2 cellular contexts compared by ENCODE assay signal in genomic region chr1:220040028-220040596, GRCh38.
A peak's percentile ranks its signal among the peaks of the same experiment; 100 is the strongest.
TF ChIP-seq lines count a peak whose summit lies in the region.

No MANE protein-coding gene starts in this region.

TF ChIP-seq in GM23338, 12 proteins besides CTCF, POLR2A, EP300 and RAD21:
- TF ChIP-seq CREB1 (CRISPR knock-in tag; IDR thresholded peaks at IDR 0.05; ENCODE audit: low read depth) = no peak
- TF ChIP-seq JUNB (IDR thresholded peaks at IDR 0.05; ENCODE audit: unreplicated experiment) = no peak
- no peak for TF ChIP-seq EZH2 (IDR thresholded peaks at IDR 0.05; ENCODE audit: low read depth, unreplicated experiment)
- TF ChIP-seq ETS1 (IDR thresholded peaks at IDR 0.05) = no peak
- TF ChIP-seq POLR2AphosphoS5 (IDR thresholded peaks at IDR 0.05; ENCODE audit: low read depth) = no peak
- no peak for TF ChIP-seq EZH2phosphoT487 (IDR thresholded peaks at IDR 0.05; ENCODE audit: unreplicated experiment)
- no peak for TF ChIP-seq STAT1 (IDR thresholded peaks at IDR 0.05; ENCODE audit: unreplicated experiment)
- no peak for TF ChIP-seq ZNF462 (CRISPR knock-in tag; IDR thresholded peaks at IDR 0.05)
- TF ChIP-seq ZNF331 (CRISPR knock-in tag; IDR thresholded peaks at IDR 0.05; ENCODE audit: low read depth) = no peak
- no peak for TF ChIP-seq NANOG (IDR thresholded peaks at IDR 0.05; ENCODE audit: borderline replicate concordance)
- no peak for TF ChIP-seq REST (IDR thresholded peaks at IDR 0.05; ENCODE audit: unreplicated experiment)
- TF ChIP-seq ZNF114 (CRISPR knock-in tag; IDR thresholded peaks at IDR 0.05) = no peak
TF ChIP-seq in GM23338: peak in this region for 0.

TF ChIP-seq in K562, 482 proteins besides CTCF, POLR2A, EP300 and RAD21:
- TF ChIP-seq ZNF707 (CRISPR knock-in tag; conservative IDR thresholded peaks at IDR 0.05) = no peak
- TF ChIP-seq DLX4 (CRISPR knock-in tag; IDR thresholded peaks at IDR 0.05) = no peak
- TF ChIP-seq C11orf30 (IDR thresholded peaks at IDR 0.05; ENCODE audit: low read depth) = 0 out of 2 replicates have a peak, but pooled peaks have one; percentile 23
- no peak for TF ChIP-seq SRSF3 (IDR thresholded peaks at IDR 0.05; ENCODE audit: insufficient read depth, low read length)
- TF ChIP-seq ZNF316 (IDR thresholded peaks at IDR 0.05) = 0 out of 2 replicates have a peak, but pooled peaks have one; percentile 48
- no peak for TF ChIP-seq HSF4 (CRISPR knock-in tag; IDR thresholded peaks at IDR 0.05; ENCODE audit: borderline replicate concordance)
- no peak for TF ChIP-seq TCF7L2 (IDR thresholded peaks at IDR 0.05; ENCODE audit: low read depth, low read length)
- no peak for TF ChIP-seq CBFA2T3 (IDR thresholded peaks at IDR 0.05)
- TF ChIP-seq ZBTB7A (IDR thresholded peaks at IDR 0.05; ENCODE audit: borderline replicate concordance, control insufficient read depth, low read depth, low read length) = no peak
- no peak for TF ChIP-seq ARHGAP35 (IDR thresholded peaks at IDR 0.05; ENCODE audit: partially characterized antibody)
- no peak for TF ChIP-seq L3MBTL2 (IDR thresholded peaks at IDR 0.05)
